Comparison of ENCODE assay signal across 21 cellular contexts in the genomic region with DNA sequence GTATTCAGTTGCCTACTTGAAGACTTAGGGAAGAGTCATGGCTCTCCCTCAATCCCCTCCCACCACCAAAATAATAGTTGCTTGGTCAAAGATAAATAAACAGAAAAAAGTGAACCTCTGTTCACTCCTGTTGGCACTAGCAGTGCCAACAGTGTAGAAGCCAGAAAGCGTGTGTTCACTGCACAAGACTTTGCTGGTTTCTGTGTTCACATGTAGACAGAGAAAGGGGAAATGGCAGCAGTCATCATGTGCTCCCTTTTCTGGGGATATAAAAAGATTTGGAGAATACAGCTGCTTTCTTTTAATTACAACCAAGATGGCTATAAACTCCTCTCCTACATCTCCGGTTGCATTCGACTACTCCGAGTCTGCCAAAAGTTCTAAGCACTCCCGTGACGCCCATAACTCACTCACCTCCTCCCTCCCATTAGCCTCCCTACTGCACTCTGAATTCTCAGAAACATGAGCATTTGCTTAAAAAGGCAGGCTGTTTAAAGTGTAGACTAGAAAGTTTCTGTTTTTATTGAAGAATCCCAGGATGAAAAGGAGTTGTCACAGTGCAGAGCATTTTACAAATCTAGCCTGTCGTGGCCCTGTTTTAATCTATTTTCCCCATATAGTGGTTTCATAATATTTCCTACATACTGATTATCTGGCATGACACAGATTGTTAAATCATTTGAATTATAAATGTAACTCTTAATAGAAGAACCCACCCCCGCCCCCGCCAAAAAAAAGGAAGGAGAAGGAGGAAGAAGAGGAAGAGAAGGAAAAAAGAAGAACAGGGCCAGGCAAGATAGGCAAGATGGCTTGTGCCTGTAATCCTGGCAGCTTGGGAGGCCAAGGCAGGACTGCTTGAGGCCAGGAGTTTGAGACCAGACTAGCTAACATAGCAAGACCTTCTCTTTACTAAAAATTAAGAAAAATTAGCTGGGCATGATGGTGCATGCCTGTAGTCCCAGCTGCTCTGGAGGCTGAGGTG. TPM values are rescaled to one million over a fixed set of nuclear protein-coding genes. Genes with fewer than 3 reads are reported as not detected.
DNase-seq lines count a peak whose midpoint lies in the region; ATAC-seq and TF ChIP-seq lines count a peak whose summit lies in the region.
"Had no signal": no experiment of that assay in that cellular context is flagged by ENCODE, and none has a peak within 500 bp of the region (broad histone marks: within the 10 kb centered on the region; RNA-seq: fewer than 3 reads in every experiment).

No MANE protein-coding gene starts in this region.

- no peak for TF ChIP-seq CTCF in fibroblast of mammary gland (conservative IDR thresholded peaks at IDR 0.05; ENCODE audit: control insufficient read depth, insufficient read depth, low read depth, low read length)
- TF ChIP-seq CTCF in osteocyte (IDR thresholded peaks at IDR 0.05): no peak
- no peak for TF ChIP-seq CTCF in uterus (IDR thresholded peaks at IDR 0.05)

- H3K9me3 Mint-ChIP-seq in osteocyte (ENCODE audit: unreplicated experiment): no peaks in the 10 kb centered on the region
- H3K9me3 Mint-ChIP-seq: activated T-helper 2 cell treated with anti-CD3 and anti-CD28 coated beads, Interferon-gamma antibody, Interleukin-2, Interleukin-4, amounts not matched to agents 10 μg/mL and 5 μg/mL and 100 μg/mL, durations not matched to agents 14 hours and 24 hours and 36 hours; stimulated activated memory B cell treated with anti-CD40 and anti-IgM and Interleukin-4, amounts not matched to agents 10 μg/mL and 1 μg/mL and 100 μg/mL, for 72 hours had no signal

- H3K4me3 Mint-ChIP-seq in osteocyte (ENCODE audit: unreplicated experiment): no peak overlapping the region
- H3K4me3 Mint-ChIP-seq: activated CD8-positive, alpha-beta memory T cell treated with anti-CD3 and anti-CD28 coated beads, Interleukin-2, amount 10 ng/mL, durations not matched to agents 7 days and 5 days; stimulated activated memory B cell treated with anti-CD40 and anti-IgM and Interleukin-4, amounts not matched to agents 10 μg/mL and 1 μg/mL and 100 μg/mL, for 72 hours had no signal

- no peak for ATAC-seq in GM18502 (IDR thresholded peaks at IDR 0.05; ENCODE audit: poor library complexity, unreplicated experiment)
- ATAC-seq: A549; activated CD8-positive, alpha-beta memory T cell treated with anti-CD3 and anti-CD28 coated beads, Interleukin-2, amount 10 ng/mL, durations not matched to agents 7 days and 5 days; foreskin keratinocyte; stimulated activated memory B cell treated with anti-CD40 and anti-IgM and Interleukin-4, amounts not matched to agents 10 μg/mL and 1 μg/mL and 100 μg/mL, for 72 hours had no signal

- no peaks in the 10 kb centered on the region for H3K27me3 ChIP-seq in uterus
- H3K27me3 ChIP-seq: BLaER1, right lobe of liver had no signal

- H3K4me1 Mint-ChIP-seq in osteocyte (ENCODE audit: unreplicated experiment): no peaks in the 10 kb centered on the region
- H3K4me1 Mint-ChIP-seq: activated CD8-positive, alpha-beta memory T cell treated with anti-CD3 and anti-CD28 coated beads, Interleukin-2, amount 10 ng/mL, durations not matched to agents 7 days and 5 days; stimulated activated memory B cell treated with anti-CD40 and anti-IgM and Interleukin-4, amounts not matched to agents 10 μg/mL and 1 μg/mL and 100 μg/mL, for 72 hours had no signal

- H3K27ac ChIP-seq in uterus: peak overlapping the region; percentile 77 to 87
- H3K27ac ChIP-seq: A549, BLaER1, foreskin keratinocyte, right lobe of liver had no signal

- H3K4me1 ChIP-seq in uterus: peaks cover 0 to 9% of the 10 kb centered on the region in 2 donors
- H3K4me1 ChIP-seq: A549, foreskin keratinocyte, right lobe of liver had no signal

- no peaks in the 10 kb centered on the region for H3K36me3 Mint-ChIP-seq in osteocyte (ENCODE audit: unreplicated experiment)
- H3K36me3 Mint-ChIP-seq: activated CD8-positive, alpha-beta memory T cell treated with anti-CD3 and anti-CD28 coated beads, Interleukin-2, amount 10 ng/mL, durations not matched to agents 7 days and 5 days; stimulated activated memory B cell treated with anti-CD40 and anti-IgM and Interleukin-4, amounts not matched to agents 10 μg/mL and 1 μg/mL and 100 μg/mL, for 72 hours had no signal

- H3K27me3 Mint-ChIP-seq in osteocyte (ENCODE audit: unreplicated experiment): peaks cover 22% of the 10 kb centered on the region

- no peaks in the 10 kb centered on the region for H3K9me3 ChIP-seq in uterus
- H3K9me3 ChIP-seq: A549, BLaER1, right lobe of liver had no signal

- H3K4me3 ChIP-seq in fibroblast of mammary gland (ENCODE audit: control insufficient read depth, low read depth, low read length) (no peak overlapping the region), uterus (no peak overlapping the region)
- H3K4me3 ChIP-seq: A549, BLaER1, right lobe of liver had no signal

- no peak for TF ChIP-seq POLR2A in uterus (IDR thresholded peaks at IDR 0.05)

- H3K27ac Mint-ChIP-seq in osteocyte (ENCODE audit: unreplicated experiment): no peak overlapping the region
- H3K27ac Mint-ChIP-seq: activated CD8-positive, alpha-beta memory T cell treated with anti-CD3 and anti-CD28 coated beads, Interleukin-2, amount 10 ng/mL, durations not matched to agents 7 days and 5 days; activated T-helper 2 cell treated with anti-CD3 and anti-CD28 coated beads, Interferon-gamma antibody, Interleukin-2, Interleukin-4, amounts not matched to agents 10 μg/mL and 5 μg/mL and 100 μg/mL, durations not matched to agents 14 hours and 24 hours and 36 hours; stimulated activated memory B cell treated with anti-CD40 and anti-IgM and Interleukin-4, amounts not matched to agents 10 μg/mL and 1 μg/mL and 100 μg/mL, for 72 hours had no signal

- DNase-seq in NCI-H2171 treated with DMSO at 0.1 percent for 48 hours (lab: John Stamatoyannopoulos, UW): peak; percentile 7
- DNase-seq in NCI-H2171 (lab: John Stamatoyannopoulos, UW): no peak
- peak; percentile 39 for DNase-seq in fibroblast of mammary gland (ENCODE audit: low read depth)
- DNase-seq in osteocyte (ENCODE audit: extremely low spot score, unreplicated experiment): peak; percentile 25
- peak; percentile 80 to 86 for DNase-seq in uterus
- no peak for DNase-seq in NCI-H2081 treated with DMSO at 0.1 percent for 48 hours (lab: John Stamatoyannopoulos, UW)
- DNase-seq in 8988T: no peak
- DNase-seq: activated CD8-positive, alpha-beta memory T cell treated with anti-CD3 and anti-CD28 coated beads, Interleukin-2, amount 10 ng/mL, durations not matched to agents 7 days and 5 days; DMS153; foreskin keratinocyte; GF-D8; NCI-H1436; right lobe of liver; trophoblast cell had no signal

- intact Hi-C loops in uterus (cut with DNase I; ENCODE audit: low total_unique reads): no loop called here

- no peaks in the 10 kb centered on the region for H3K36me3 ChIP-seq in uterus
- H3K36me3 ChIP-seq: BLaER1, right lobe of liver had no signal

RNA-seq across cellular contexts. Expression of a gene that starts 16.7 kb away (rescaled TPM):
- total RNA-seq in osteocyte (0.08 TPM in 1 of 2 replicates, not detected in the other), uterus (10 to 100 TPM in 2 of 4 donors, 1 to 10 TPM in 2; 2.3 to 23.7 (median 14.0) TPM)
- total RNA-seq: activated CD8-positive, alpha-beta memory T cell treated with anti-CD3 and anti-CD28 coated beads, Interleukin-2, amount 10 ng/mL, durations not matched to agents 7 days and 5 days; activated T-helper 2 cell treated with anti-CD3 and anti-CD28 coated beads, Interferon-gamma antibody, Interleukin-2, Interleukin-4, amounts not matched to agents 10 μg/mL and 5 μg/mL and 100 μg/mL, durations not matched to agents 14 hours and 24 hours and 36 hours; bronchial epithelial cell; foreskin keratinocyte; mononuclear cell had no signal

Comparison
In these comparisons a context has a peak if more than half of its experiments do, and no peak if none do; other contexts are left out.
1. DNase-seq: peak in NCI-H2171 treated with DMSO at 0.1 percent for 48 hours (single experiment), fibroblast of mammary gland (single experiment), osteocyte (single experiment) and uterus (2 of 2); none in NCI-H2171 (single experiment), NCI-H2081 treated with DMSO at 0.1 percent for 48 hours (single experiment) and 8988T (single experiment).